ENCODE assay signal across 27 cellular contexts in genomic region chr7:77205706-77206105, GRCh38. TPM values are rescaled to one million over a fixed set of nuclear protein-coding genes. Genes with fewer than 3 reads are reported as not detected.
DNase-seq lines count a peak whose midpoint lies in the region; ATAC-seq and TF ChIP-seq lines count a peak whose summit lies in the region.
"Had no signal": no experiment of that assay in that cellular context is flagged by ENCODE, and none has a peak within 500 bp of the region (broad histone marks: within the 10 kb centered on the region; RNA-seq: fewer than 3 reads in every experiment).

No MANE protein-coding gene starts in this region.

- no peak overlapping the region for H4K5ac ChIP-seq in IMR-90 (ENCODE audit: low read depth, low read length)

- no peaks in the 10 kb centered on the region for H3K27me3 ChIP-seq in IMR-90 (ENCODE audit: control insufficient read depth, insufficient read depth, low read length)
- H3K27me3 ChIP-seq in SJCRH30, result no peaks in the 10 kb centered on the region
- H3K27me3 ChIP-seq: BLaER1 treated with 17β-estradiol and CSF1 and Interleukin-3, amounts not matched to agents 10 nM and 100 nM; SJSA1 had no signal

- no peak overlapping the region for H3K9ac ChIP-seq in IMR-90 (ENCODE audit: low read depth, low read length)
- H3K9ac ChIP-seq: BLaER1 treated with 17β-estradiol and CSF1 and Interleukin-3, amounts not matched to agents 10 nM and 100 nM had no signal

- no peaks in the 10 kb centered on the region for H4K20me1 ChIP-seq in IMR-90 (ENCODE audit: insufficient read depth, low read length)
- H4K20me1 ChIP-seq: BLaER1 treated with 17β-estradiol and CSF1 and Interleukin-3, amounts not matched to agents 10 nM and 100 nM had no signal

- no peak overlapping the region for H2BK15ac ChIP-seq in IMR-90 (ENCODE audit: low read depth, low read length)

- H3K56ac ChIP-seq in IMR-90 (ENCODE audit: extremely low read depth, insufficient read depth, low read length), result no peak overlapping the region

- peak overlapping the region; percentile 66; the same call in 1 of the 2 replicates for H3K14ac ChIP-seq in IMR-90 (replicated peaks; ENCODE audit: low read depth, low read length)

- peaks cover 3% of the 10 kb centered on the region; the same call in 1 of the 2 replicates for H3K9me1 ChIP-seq in IMR-90 (ENCODE audit: insufficient read depth, low read length)

- TF ChIP-seq POLR2A in IMR-90 (IDR thresholded peaks at IDR 0.05; ENCODE audit: low read depth, low read length), result no peak

- POLR2A ChIA-PET in IMR-90 (lab: Charles Lee; ENCODE audit: unreplicated experiment), result no interaction called here

- H4K91ac ChIP-seq in IMR-90 (ENCODE audit: insufficient read depth, low read depth, low read length), result no peak overlapping the region; the same call in 1 of the 2 replicates

- peaks cover 3% of the 10 kb centered on the region for H3K4me1 ChIP-seq in IMR-90 (ENCODE audit: control insufficient read depth, insufficient read depth, low read length)
- peaks cover 9% of the 10 kb centered on the region for H3K4me1 ChIP-seq in SJCRH30
- H3K4me1 ChIP-seq: SJSA1 had no signal

- intact Hi-C loops in IMR-90 (cut with micrococcal nuclease), result no loop called here

- H3K4me3 ChIP-seq in IMR-90 (ENCODE audit: insufficient read depth, low read depth, low read length), result no peak overlapping the region
- H3K4me3 ChIP-seq in SJCRH30, result no peak overlapping the region
- H3K4me3 ChIP-seq: BLaER1 treated with 17β-estradiol and CSF1 and Interleukin-3, amounts not matched to agents 10 nM and 100 nM; SJSA1 had no signal

- no peak overlapping the region for H3K27ac Mint-ChIP-seq in activated naive CD8-positive, alpha-beta T cell treated with anti-CD3 and anti-CD28 coated beads for 36 hours
- H3K27ac Mint-ChIP-seq: CD4-positive, alpha-beta T cell; T-cell had no signal

- peak overlapping the region; percentile 17; the same call in 1 of the 2 replicates for H3K4ac ChIP-seq in IMR-90 (ENCODE audit: low read depth, low read length)

- dilution Hi-C loops in IMR-90 (cut with HindIII; ENCODE audit: low sequenced_read_pairs, unreplicated experiment), result no loop called here

- no peak overlapping the region for H2AFZ ChIP-seq in IMR-90 (replicated peaks; ENCODE audit: low read length, poor library complexity)

- peak overlapping the region; percentile 62 for H2BK5ac ChIP-seq in IMR-90 (ENCODE audit: low read depth, low read length, poor library complexity, severe bottlenecking)

- no peak overlapping the region for H2AK9ac ChIP-seq in IMR-90 (replicated peaks; ENCODE audit: low read depth, low read length, poor library complexity)

- H2AK5ac ChIP-seq in IMR-90 (ENCODE audit: low read depth, low read length), result peak overlapping the region; percentile 68

- no peak overlapping the region; the same call in 1 of the 2 replicates for H3K4me2 ChIP-seq in IMR-90 (ENCODE audit: low read depth, low read length)
- H3K4me2 ChIP-seq: BLaER1 treated with 17β-estradiol and CSF1 and Interleukin-3, amounts not matched to agents 10 nM and 100 nM had no signal

- no CpG with 5 or more reads among the region's 3 CpGs for WGBS in IMR-90 (ENCODE audit: extremely low coverage in 2 of 2, insufficient read length in 1 of 2), 2 experiments

- no peak overlapping the region for H2BK120ac ChIP-seq in IMR-90 (ENCODE audit: low read depth, low read length)

- TF ChIP-seq CTCF in IMR-90 (conservative IDR thresholded peaks at IDR 0.05; ENCODE audit: low read depth, low read length), result no peak

- H3K9me3 ChIP-seq in IMR-90 (ENCODE audit: control insufficient read depth, insufficient read depth, low read length) (peaks cover 12% of the 10 kb centered on the region), SJCRH30 (replicated peaks) (peaks cover 6% of the 10 kb centered on the region; the same call in 1 of the 2 replicates)

- TF ChIP-seq RAD21 in IMR-90 (IDR thresholded peaks at IDR 0.05; ENCODE audit: low read length), result no peak

- peaks cover 4% of the 10 kb centered on the region for H3K4me1 Mint-ChIP-seq in activated naive CD8-positive, alpha-beta T cell treated with anti-CD3 and anti-CD28 coated beads for 36 hours

- no peak overlapping the region for H3K23ac ChIP-seq in IMR-90 (ENCODE audit: low read depth, low read length)

- 0 out of 2 replicates have a peak overlapping the region, but pooled peaks have one; percentile 14 for H2BK20ac ChIP-seq in IMR-90 (ENCODE audit: low read depth, low read length)

- no peaks in the 10 kb centered on the region for H3K27me3 Mint-ChIP-seq in activated naive CD8-positive, alpha-beta T cell treated with anti-CD3 and anti-CD28 coated beads for 36 hours
- H3K27me3 Mint-ChIP-seq: CD4-positive, alpha-beta T cell; T-cell had no signal

- in situ Hi-C loops in IMR-90 (cut with MboI; ENCODE audit: low sequenced_read_pairs), result no loop called here

- H3K4me3 Mint-ChIP-seq in activated naive CD8-positive, alpha-beta T cell treated with anti-CD3 and anti-CD28 coated beads for 36 hours, result no peak overlapping the region
- H3K4me3 Mint-ChIP-seq: CD4-positive, alpha-beta T cell; T-cell had no signal

- peak overlapping the region in 1 of 2 experiments; percentile 64; a peak in 1 of 4 replicates for H4K8ac ChIP-seq in IMR-90 (ENCODE audit: low read depth in 2 of 2, low read length in 2 of 2)

- H3K27ac ChIP-seq in IMR-90 (ENCODE audit: insufficient read depth, low read length) (no peak overlapping the region), SJCRH30 (no peak overlapping the region)
- H3K27ac ChIP-seq: 22Rv1; BLaER1 treated with 17β-estradiol and CSF1 and Interleukin-3, amounts not matched to agents 10 nM and 100 nM; SJSA1 had no signal

- H3K18ac ChIP-seq in IMR-90 (ENCODE audit: low read depth, low read length), result peak overlapping the region; percentile 11; the same call in 1 of the 2 replicates

- H3K9me3 Mint-ChIP-seq in activated naive CD8-positive, alpha-beta T cell treated with anti-CD3 and anti-CD28 coated beads for 36 hours, result peaks cover 13% of the 10 kb centered on the region

- peak; percentile 52 for DNase-seq in AG08395 (ENCODE audit: low spot score)
- peak; percentile 22 for DNase-seq in GM04503 (ENCODE audit: low read depth)
- DNase-seq in IMR-90, result peak; percentile 39
- peak; percentile 53 for DNase-seq in fibroblast of peridontal ligament (ENCODE audit: extremely low read depth)
- no peak for DNase-seq in activated naive CD8-positive, alpha-beta T cell treated with anti-CD3 and anti-CD28 coated beads for 36 hours
- no peak for DNase-seq in iPS-NIHi11 (ENCODE audit: low spot score)
- DNase-seq in SJCRH30, result no peak
- DNase-seq: CD4-positive, alpha-beta T cell; COR-L47; DMS53; KBM-7; NCI-H1105 treated with DMSO at 0.1 percent for 48 hours; NCI-H2029; NCI-H446; NCI-H524 treated with DMSO at 0.1 percent for 48 hours; NCI-H774; PC-3; T-cell had no signal

- H3K36me3 Mint-ChIP-seq in activated naive CD8-positive, alpha-beta T cell treated with anti-CD3 and anti-CD28 coated beads for 36 hours, result peaks cover 13% of the 10 kb centered on the region

- H3K36me3 ChIP-seq in IMR-90 (ENCODE audit: control insufficient read depth, insufficient read depth, low read length), result 0 out of 2 replicates have a peak, but pooled peaks cover 1% of the 10 kb centered on the region
- H3K36me3 ChIP-seq in SJCRH30, result no peaks in the 10 kb centered on the region
- H3K36me3 ChIP-seq: SJSA1 had no signal

- no TSS peak for BruUV-seq in IMR-90 (replicated peaks; lab: Mats Ljungman, UMichigan)

- CTCF ChIA-PET in IMR-90 (lab: Yijun Ruan, JAX), result interaction anchor here (1.1 kb wide), 1 partner anchor 20 kb away, joined by 3 read pairs; no protein-coding TSS in a partner anchor

- no peaks in the 10 kb centered on the region for H3K79me1 ChIP-seq in IMR-90 (ENCODE audit: low read depth in 1 of 2, low read length in 2 of 2)

- peak; percentile 32; the same call in 1 of the 2 replicates for ATAC-seq in IMR-90 (ENCODE audit: low read depth)
- ATAC-seq: HCT116, HepG2, PC-3, T-cell had no signal

TF ChIP-seq in IMR-90, 13 proteins besides CTCF, POLR2A, EP300 and RAD21:
- TF ChIP-seq FOS (IDR thresholded peaks at IDR 0.05; ENCODE audit: low read depth, low read length) (no peak), ELK1 (IDR thresholded peaks at IDR 0.05; ENCODE audit: borderline replicate concordance, low read depth, low read length) (no peak), USF2 (IDR thresholded peaks at IDR 0.05; ENCODE audit: low read depth, low read length) (no peak), MXI1 (IDR thresholded peaks at IDR 0.05; ENCODE audit: borderline replicate concordance, low read depth, low read length) (no peak), BHLHE40 (IDR thresholded peaks at IDR 0.05; ENCODE audit: low read depth, low read length) (no peak), CEBPB (IDR thresholded peaks at IDR 0.05; ENCODE audit: low read depth, low read length) (no peak)
TF ChIP-seq in IMR-90: peak in this region for 0.

RNA-seq across cellular contexts. Expression of gene FGL2, which starts 6.1 kb away (rescaled TPM):
- total RNA-seq in IMR-90 (2012; rRNA removed), result 0.56 and 1.3 TPM in 2 replicates
- 0.32 and 0.47 TPM in 2 replicates for polyA plus RNA-seq in IMR-90 (2012; rRNA removed)
- 0.16 and 0.18 TPM in 2 replicates for polyA plus RNA-seq in IMR-90 (2012; cell fraction: cytosol; rRNA removed)
- 0.10 TPM in 1 of 2 replicates, not detected in the other for polyA plus RNA-seq in IMR-90 (2012; cell fraction: nucleus; rRNA removed; ENCODE audit: low replicate concordance)
- total RNA-seq in activated naive CD8-positive, alpha-beta T cell treated with anti-CD3 and anti-CD28 coated beads for 36 hours, result 1 to 10 TPM; 1.1 to 1.4 TPM
- total RNA-seq in SJCRH30 (2014; rRNA removed; shearing (Covaris generic)), result 1.3 and 1.5 TPM in 2 replicates
- total RNA-seq: Daoy, H4, HT1080, MCF 10A, PC-3 had no signal

Comparison
In these comparisons a context has a peak if more than half of its experiments do, and no peak if none do; other contexts are left out.
1. DNase-seq: peak in AG08395 (single experiment), GM04503 (single experiment), IMR-90 (single experiment) and fibroblast of peridontal ligament (single experiment); none in activated naive CD8-positive, alpha-beta T cell treated with anti-CD3 and anti-CD28 coated beads for 36 hours (single experiment), iPS-NIHi11 (single experiment) and SJCRH30 (0 of 2).